ENCODE assay signal across 1 cellular context in genomic region chr6:127518212-127518709, GRCh38.
TF ChIP-seq lines count a peak whose summit lies in the region.

No MANE protein-coding gene starts in this region.

TF ChIP-seq in endothelial cell of umbilical vein, 7 proteins besides CTCF, POLR2A, EP300 and RAD21:
- TF ChIP-seq MAX (IDR thresholded peaks at IDR 0.05; ENCODE audit: insufficient read depth, insufficient read length) (no peak), JUN (IDR thresholded peaks at IDR 0.05; ENCODE audit: borderline replicate concordance, insufficient read depth, insufficient read length, low read depth) (no peak), MYC (IDR thresholded peaks at IDR 0.05; ENCODE audit: low read depth, low read length) (no peak), GATA2 (IDR thresholded peaks at IDR 0.05; ENCODE audit: insufficient read depth, insufficient read length, low read depth, low read length) (no peak)
